Comparison of ENCODE assay signal across 28 cellular contexts in genomic region chr2:188388831-188389230, GRCh38.
"Had no signal": no experiment of that assay in that cellular context is flagged by ENCODE, and none has a peak within 500 bp of the region (broad histone marks: within the 10 kb centered on the region; RNA-seq: fewer than 3 reads in every experiment).

No MANE protein-coding gene starts in this region.

- H3K27ac Mint-ChIP-seq: mesothelial cell of epicardium; naive B cell; natural killer cell treated with Interleukin-12 subunit alpha and Interleukin-12 subunit beta and Interleukin-15 and Interleukin-18, amount 100 ng/mL, for 72 hours; neural progenitor cell; stimulated activated effector memory CD8-positive, alpha-beta T cell treated with anti-CD3 and anti-CD28 coated beads, Interleukin-12 subunit alpha, Interleukin-12 subunit beta, amount 100 ng/mL, for 72 hours; type B pancreatic cell had no signal

- H3K9ac ChIP-seq: neural progenitor cell, parathyroid adenoma had no signal

- H3K27me3 Mint-ChIP-seq: naive B cell; natural killer cell treated with Interleukin-12 subunit alpha and Interleukin-12 subunit beta and Interleukin-15 and Interleukin-18, amount 100 ng/mL, for 72 hours; type B pancreatic cell had no signal

- H3K4me1 ChIP-seq: esophagus squamous epithelium, gastroesophageal sphincter, heart left ventricle, parathyroid adenoma, prostate gland, right atrium auricular region, testis, tibial artery had no signal

- H3K4me1 Mint-ChIP-seq: mesothelial cell of epicardium; naive B cell; neural progenitor cell; stimulated activated effector memory CD8-positive, alpha-beta T cell treated with anti-CD3 and anti-CD28 coated beads, Interleukin-12 subunit alpha, Interleukin-12 subunit beta, amount 100 ng/mL, for 72 hours had no signal

- H3K27ac ChIP-seq: coronary artery, esophagus squamous epithelium, gastroesophageal sphincter, heart left ventricle, hepatocyte, neural progenitor cell, parathyroid adenoma, prostate gland, right atrium auricular region, stomach, testis, tibial artery had no signal

- H3K36me3 Mint-ChIP-seq: naive B cell; natural killer cell treated with Interleukin-12 subunit alpha and Interleukin-12 subunit beta and Interleukin-15 and Interleukin-18, amount 100 ng/mL, for 72 hours; stimulated activated effector memory CD8-positive, alpha-beta T cell treated with anti-CD3 and anti-CD28 coated beads, Interleukin-12 subunit alpha, Interleukin-12 subunit beta, amount 100 ng/mL, for 72 hours had no signal

- H3K4me3 Mint-ChIP-seq: mesothelial cell of epicardium; naive B cell; natural killer cell treated with Interleukin-12 subunit alpha and Interleukin-12 subunit beta and Interleukin-15 and Interleukin-18, amount 100 ng/mL, for 72 hours; neural progenitor cell; stimulated activated effector memory CD8-positive, alpha-beta T cell treated with anti-CD3 and anti-CD28 coated beads, Interleukin-12 subunit alpha, Interleukin-12 subunit beta, amount 100 ng/mL, for 72 hours; type B pancreatic cell had no signal

- H3K4me2 ChIP-seq: hepatocyte, neural progenitor cell had no signal

- H2AFZ ChIP-seq: hepatocyte, neural progenitor cell, parathyroid adenoma had no signal

- H3K9me3 ChIP-seq: esophagus squamous epithelium, gastroesophageal sphincter, mucosa of descending colon, prostate gland, testis had no signal

- H3K79me2 ChIP-seq: parathyroid adenoma had no signal

- H3K36me3 ChIP-seq: prostate gland, right atrium auricular region had no signal

- H3K4me3 ChIP-seq: coronary artery, esophagus squamous epithelium, gastroesophageal sphincter, heart left ventricle, hepatocyte, lung, mucosa of descending colon, neural progenitor cell, prostate gland, right atrium auricular region, stomach, testis, tibial artery had no signal

- H3K27me3 ChIP-seq: esophagus squamous epithelium, gastroesophageal sphincter, heart left ventricle, hepatocyte, neural progenitor cell, right atrium auricular region, stomach, testis, tibial artery had no signal

- DNase-seq: dermis blood vessel endothelial cell; effector memory CD4-positive, alpha-beta T cell; erythroblast; esophagus squamous epithelium; foreskin fibroblast; heart left ventricle; kidney; mesenchymal stem cell; mucosa of descending colon; naive B cell; stimulated activated CD4-positive, alpha-beta T cell treated with anti-CD3 and anti-CD28 coated beads, Interleukin-2, amount 100 ng/mL, for 24 hours; stimulated activated CD4-positive, alpha-beta T cell treated with anti-CD3 and anti-CD28 coated beads, Interleukin-4, amount 100 ng/mL, for 24 hours; stimulated activated naive CD4-positive, alpha-beta T cell treated with Interleukin-2 at 50 U/mL for 16 hours; stomach; testis; tibial artery had no signal
